In the genomic region with DNA sequence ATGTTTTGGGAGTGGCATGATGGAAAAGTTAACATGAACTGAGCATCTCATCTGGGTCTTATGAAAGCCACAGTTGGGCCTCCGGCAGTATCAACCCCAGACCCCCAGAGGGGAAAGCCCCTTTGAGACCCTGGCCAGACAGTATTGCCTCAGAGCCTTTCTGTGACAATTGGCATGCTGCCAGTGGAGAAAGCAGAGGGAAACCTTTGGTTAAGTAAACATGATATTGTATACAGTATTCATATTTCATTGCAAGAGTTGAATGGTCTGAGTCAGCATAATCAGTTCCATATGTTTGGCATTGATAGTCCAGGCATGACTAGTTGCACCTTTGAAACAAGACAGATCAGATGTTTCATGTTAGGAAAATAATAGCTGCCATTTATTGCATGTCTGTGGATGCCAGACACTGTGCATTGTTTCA, we compare ENCODE assay signal across 13 cellular contexts. TPM values are rescaled to one million over a fixed set of nuclear protein-coding genes. Genes with fewer than 3 reads are reported as not detected.
DNase-seq lines count a peak whose midpoint lies in the region; ATAC-seq and FAIRE-seq lines count a peak whose summit lies in the region.
"Had no signal": no experiment of that assay in that cellular context is flagged by ENCODE, and none has a peak within 500 bp of the region (broad histone marks: within the 10 kb centered on the region; RNA-seq: fewer than 3 reads in every experiment).

No MANE protein-coding gene starts in this region.

- no peaks in the 10 kb centered on the region for H3K9me3 ChIP-seq in small intestine (ENCODE audit: control insufficient read depth, low read depth)
- H3K9me3 ChIP-seq: right atrium auricular region had no signal

- H3K4me1 ChIP-seq in small intestine (ENCODE audit: control insufficient read depth in 2 of 2, insufficient read depth in 1 of 2, low read depth in 1 of 2, low read length in 1 of 2) = peaks cover 6 to 12% of the 10 kb centered on the region in 2 donors

- no peak for FAIRE-seq in small intestine (lab: Jason Lieb, UNC)
- FAIRE-seq: G401.6 had no signal

- H3K36me3 ChIP-seq in small intestine (ENCODE audit: control insufficient read depth in 2 of 2, insufficient read depth in 2 of 2, low read length in 2 of 2) = no peaks in the 10 kb centered on the region
- H3K36me3 ChIP-seq: cardiac muscle cell had no signal

- no peak overlapping the region for H3K4me3 ChIP-seq in small intestine (ENCODE audit: low read depth in 1 of 2, low read length in 2 of 2)
- H3K4me3 ChIP-seq: cardiac muscle cell, right atrium auricular region had no signal

- H3K27ac ChIP-seq in cingulate gyrus (ENCODE audit: low read depth, low read length) (peak overlapping the region; percentile 6), small intestine (ENCODE audit: low read depth in 1 of 2, low read length in 1 of 2) (peak overlapping the region in 1 of 2 donors; percentile 28)
- H3K27ac ChIP-seq: cardiac muscle cell, right atrium auricular region had no signal

- no peaks in the 10 kb centered on the region for H3K27me3 ChIP-seq in small intestine (ENCODE audit: control insufficient read depth in 2 of 2, insufficient read depth in 2 of 2, low read length in 2 of 2)
- H3K27me3 ChIP-seq: cardiac muscle cell, right atrium auricular region had no signal

- no peak for ATAC-seq in HG02588 (IDR thresholded peaks at IDR 0.05; ENCODE audit: unreplicated experiment)

- WGBS in small intestine, 3 donors = 79 to 91% (median 80%) methylated on average over 1 of the region's 1 CpG

- DNase-seq in GM04503 (ENCODE audit: low read depth) (peak; percentile 43), NCI-H526 treated with DMSO at 0.1 percent for 48 hours (lab: John Stamatoyannopoulos, UW) (peak; percentile 9), small intestine (peak; percentile 45), cerebellar cortex (ENCODE audit: low spot score) (no peak), HT-29 (ENCODE audit: low spot score) (no peak)
- DNase-seq: activated CD4-positive, alpha-beta T cell treated with anti-CD3 and anti-CD28 coated beads for 1 hour; activated effector memory CD4-positive, alpha-beta T cell treated with Interleukin-2 at 50 U/mL for 16 hours; NCI-H1048 had no signal

RNA-seq across cellular contexts. Expression of gene MERTK, which starts 20.0 kb away (rescaled TPM):
- 1 to 10 TPM; 4.1 to 9.8 (median 4.9) TPM for polyA plus RNA-seq in small intestine
- total RNA-seq in HT-29 (2014; rRNA removed; shearing (Covaris generic)) = 0.34 and 0.46 TPM in 2 replicates

RNA-seq across cellular contexts. Expression of gene ANAPC1, which starts 34.4 kb away (rescaled TPM):
- polyA plus RNA-seq in small intestine = 10 to 100 TPM in 1 of 3 donors, 1 to 10 TPM in 2; 2.4 to 11.5 (median 5.4) TPM
- 82.4 and 97.6 TPM in 2 replicates for total RNA-seq in HT-29 (2014; rRNA removed; shearing (Covaris generic))

Comparison
In these comparisons a context has a peak if more than half of its experiments do, and no peak if none do; other contexts are left out.
1. DNase-seq: peak in GM04503 (single experiment), NCI-H526 treated with DMSO at 0.1 percent for 48 hours (single experiment) and small intestine (single experiment); none in cerebellar cortex (single experiment) and HT-29 (single experiment).